12 cellular contexts compared by ENCODE assay signal in genomic region chr3:186976802-186977201, GRCh38. TPM values are rescaled to one million over a fixed set of nuclear protein-coding genes. Genes with fewer than 3 reads are reported as not detected.
DNase-seq lines count a peak whose midpoint lies in the region; ATAC-seq and TF ChIP-seq lines count a peak whose summit lies in the region.
"Had no signal": no experiment of that assay in that cellular context is flagged by ENCODE, and none has a peak within 500 bp of the region (broad histone marks: within the 10 kb centered on the region; RNA-seq: fewer than 3 reads in every experiment).

No MANE protein-coding gene starts in this region.

- H3K9me3 ChIP-seq in gastroesophageal sphincter: no peaks in the 10 kb centered on the region
- no peaks in the 10 kb centered on the region for H3K9me3 ChIP-seq in neural progenitor cell (ENCODE audit: low read depth)

- no peaks in the 10 kb centered on the region for H3K27me3 Mint-ChIP-seq in activated CD4-positive, alpha-beta T cell treated with anti-CD3 and anti-CD28 coated beads for 36 hours
- no peaks in the 10 kb centered on the region for H3K27me3 Mint-ChIP-seq in activated CD4-positive, alpha-beta T cell treated with anti-CD3 and anti-CD28 coated beads, Interleukin-2, amount 10 ng/mL, durations not matched to agents 24 days and 14 days
- peaks cover 4% of the 10 kb centered on the region for H3K27me3 Mint-ChIP-seq in neural progenitor cell (ENCODE audit: insufficient read depth, low read depth)
- no peaks in the 10 kb centered on the region for H3K27me3 Mint-ChIP-seq in type B pancreatic cell

- peaks cover 38% of the 10 kb centered on the region for H3K36me3 Mint-ChIP-seq in activated CD4-positive, alpha-beta T cell treated with anti-CD3 and anti-CD28 coated beads for 36 hours (ENCODE audit: low read depth)
- peaks cover 70% of the 10 kb centered on the region for H3K36me3 Mint-ChIP-seq in activated CD4-positive, alpha-beta T cell treated with anti-CD3 and anti-CD28 coated beads, Interleukin-2, amount 10 ng/mL, durations not matched to agents 24 days and 14 days (ENCODE audit: low read depth)
- H3K36me3 Mint-ChIP-seq in neural progenitor cell (peaks cover 13% of the 10 kb centered on the region), type B pancreatic cell (peaks cover 12% of the 10 kb centered on the region)

- peaks cover 0 to 5% of the 10 kb centered on the region in 2 donors for H3K36me3 ChIP-seq in gastroesophageal sphincter
- H3K36me3 ChIP-seq in neural progenitor cell: no peaks in the 10 kb centered on the region

- H3K4me1 Mint-ChIP-seq in activated CD4-positive, alpha-beta T cell treated with anti-CD3 and anti-CD28 coated beads for 36 hours: peaks cover 15% of the 10 kb centered on the region
- H3K4me1 Mint-ChIP-seq in activated CD4-positive, alpha-beta T cell treated with anti-CD3 and anti-CD28 coated beads, Interleukin-2, amount 10 ng/mL, durations not matched to agents 24 days and 14 days: peaks cover 19% of the 10 kb centered on the region
- peaks cover 15% of the 10 kb centered on the region for H3K4me1 Mint-ChIP-seq in neural progenitor cell
- peaks cover 25% of the 10 kb centered on the region for H3K4me1 Mint-ChIP-seq in type B pancreatic cell (ENCODE audit: unreplicated experiment)

- TF ChIP-seq EP300 in gastroesophageal sphincter (IDR thresholded peaks at IDR 0.05): no peak

- TF ChIP-seq CTCF in gastroesophageal sphincter (IDR thresholded peaks at IDR 0.05) (no peak), neural progenitor cell (IDR thresholded peaks at IDR 0.05) (no peak), type B pancreatic cell (conservative IDR thresholded peaks at IDR 0.05) (no peak)

- H3K79me2 ChIP-seq in neural progenitor cell (ENCODE audit: low read depth): no peaks in the 10 kb centered on the region

- H2AFZ ChIP-seq in neural progenitor cell (replicated peaks): no peak overlapping the region

- no peak for TF ChIP-seq POLR2A in gastroesophageal sphincter (IDR thresholded peaks at IDR 0.05)

- no peaks in the 10 kb centered on the region for H3K9me3 Mint-ChIP-seq in activated CD4-positive, alpha-beta T cell treated with anti-CD3 and anti-CD28 coated beads for 36 hours (ENCODE audit: low read depth)
- no peaks in the 10 kb centered on the region for H3K9me3 Mint-ChIP-seq in activated CD4-positive, alpha-beta T cell treated with anti-CD3 and anti-CD28 coated beads, Interleukin-2, amount 10 ng/mL, durations not matched to agents 24 days and 14 days
- H3K9me3 Mint-ChIP-seq in neural progenitor cell (no peaks in the 10 kb centered on the region), type B pancreatic cell (no peaks in the 10 kb centered on the region)

- H3K4me3 Mint-ChIP-seq in activated CD4-positive, alpha-beta T cell treated with anti-CD3 and anti-CD28 coated beads for 36 hours: no peak overlapping the region
- no peak overlapping the region for H3K4me3 Mint-ChIP-seq in activated CD4-positive, alpha-beta T cell treated with anti-CD3 and anti-CD28 coated beads, Interleukin-2, amount 10 ng/mL, durations not matched to agents 24 days and 14 days
- H3K4me3 Mint-ChIP-seq in neural progenitor cell (no peak overlapping the region), type B pancreatic cell (peak overlapping the region; percentile 32)

- peak overlapping the region; percentile 32 for H3K27ac Mint-ChIP-seq in activated CD4-positive, alpha-beta T cell treated with anti-CD3 and anti-CD28 coated beads for 36 hours
- no peak overlapping the region for H3K27ac Mint-ChIP-seq in activated CD4-positive, alpha-beta T cell treated with anti-CD3 and anti-CD28 coated beads, Interleukin-2, amount 10 ng/mL, durations not matched to agents 24 days and 14 days
- H3K27ac Mint-ChIP-seq in neural progenitor cell (peak overlapping the region; percentile 22), type B pancreatic cell (peak overlapping the region; percentile 66)

- H3K9ac ChIP-seq in neural progenitor cell: no peak overlapping the region

- ATAC-seq in activated CD4-positive, alpha-beta T cell treated with anti-CD3 and anti-CD28 coated beads for 36 hours: no peak
- peak; percentile 7 for ATAC-seq in gastroesophageal sphincter
- no peak for ATAC-seq in GM21526 (IDR thresholded peaks at IDR 0.05; ENCODE audit: low FRiP score, unreplicated experiment)

- peaks cover 6% of the 10 kb centered on the region for H4K20me1 ChIP-seq in neural progenitor cell (ENCODE audit: low read depth)

- peaks cover 0 to 34% (median 0%) of the 10 kb centered on the region in 3 donors for H3K4me1 ChIP-seq in gastroesophageal sphincter
- peaks cover 9% of the 10 kb centered on the region for H3K4me1 ChIP-seq in neural progenitor cell

- POLR2A ChIA-PET in activated CD4-positive, alpha-beta T cell treated with anti-CD3 and anti-CD28 coated beads for 36 hours (lab: Charles Lee): no interaction called here

- H3K27me3 ChIP-seq in gastroesophageal sphincter (no peaks in the 10 kb centered on the region), neural progenitor cell (no peaks in the 10 kb centered on the region)

- H3F3A ChIP-seq in neural progenitor cell (ENCODE audit: low read depth): no peaks in the 10 kb centered on the region

- CTCF ChIA-PET in activated CD4-positive, alpha-beta T cell treated with anti-CD3 and anti-CD28 coated beads for 36 hours (lab: Charles Lee): no interaction called here

- peak overlapping the region in 1 of 2 donors; percentile 30 for H3K4me3 ChIP-seq in gastroesophageal sphincter
- H3K4me3 ChIP-seq in neural progenitor cell: no peak overlapping the region

- intact Hi-C loops in activated CD4-positive, alpha-beta T cell treated with anti-CD3 and anti-CD28 coated beads for 36 hours (cut with DNase I, micrococcal nuclease): no loop called here
- intact Hi-C loops in activated CD4-positive, alpha-beta T cell treated with anti-CD3 and anti-CD28 coated beads, Interleukin-2, amount 10 ng/mL, durations not matched to agents 24 days and 14 days (cut with micrococcal nuclease): no loop called here

- WGBS in gastroesophageal sphincter (ENCODE audit: low coverage in 1 of 2), 2 donors: 11 to 20% methylated on average over 5 of the region's 5 CpGs

- no peak for DNase-seq in activated CD4-positive, alpha-beta T cell treated with anti-CD3 and anti-CD28 coated beads for 36 hours
- DNase-seq in activated CD4-positive, alpha-beta T cell treated with anti-CD3 and anti-CD28 coated beads, Interleukin-2, amount 10 ng/mL, durations not matched to agents 24 days and 14 days: no peak
- DNase-seq in neural progenitor cell (ENCODE audit: low spot score): no peak
- DNase-seq in type B pancreatic cell (ENCODE audit: extremely low spot score, unreplicated experiment): no peak
- DNase-seq in NCI-H2227 treated with DMSO at 0.1 percent for 48 hours (lab: John Stamatoyannopoulos, UW): no peak
- no peak for DNase-seq in activated CD8-positive, alpha-beta memory T cell treated with anti-CD3 and anti-CD28 coated beads, Interleukin-2, amount 50 U/mL, for 48 hours
- DNase-seq: activated CD8-positive, alpha-beta memory T cell treated with anti-CD3 and anti-CD28 coated beads, Interleukin-2, amount 50 U/mL, for 4 hours; GDM1; MV-4-11; T1000 had no signal

- H3K27ac ChIP-seq in gastroesophageal sphincter (peak overlapping the region; percentile 19 to 86 (median 80)), neural progenitor cell (no peak overlapping the region)

- no peak overlapping the region for H3K4me2 ChIP-seq in neural progenitor cell

RNA-seq across cellular contexts. Expression of gene ST6GAL1, which starts 46.5 kb away (rescaled TPM):
- 100 to 1,000 TPM in 1 of 2 experiments, 10 to 100 TPM in 1; 86.6 to 111 TPM for total RNA-seq in activated CD4-positive, alpha-beta T cell treated with anti-CD3 and anti-CD28 coated beads for 36 hours
- total RNA-seq in activated CD4-positive, alpha-beta T cell treated with anti-CD3 and anti-CD28 coated beads, Interleukin-2, amount 10 ng/mL, durations not matched to agents 24 days and 14 days: 128 and 132 TPM in 2 replicates
- 10 to 100 TPM; 18.0 to 32.2 (median 20.9) TPM for total RNA-seq in gastroesophageal sphincter
- total RNA-seq in neural progenitor cell (ENCODE audit: low replicate concordance): 27.3 and 39.2 TPM in 2 replicates
- 22.3 and 51.8 TPM in 2 replicates for total RNA-seq in type B pancreatic cell (ENCODE audit: low replicate concordance)
